8 cellular contexts compared by ENCODE assay signal in the genomic region with DNA sequence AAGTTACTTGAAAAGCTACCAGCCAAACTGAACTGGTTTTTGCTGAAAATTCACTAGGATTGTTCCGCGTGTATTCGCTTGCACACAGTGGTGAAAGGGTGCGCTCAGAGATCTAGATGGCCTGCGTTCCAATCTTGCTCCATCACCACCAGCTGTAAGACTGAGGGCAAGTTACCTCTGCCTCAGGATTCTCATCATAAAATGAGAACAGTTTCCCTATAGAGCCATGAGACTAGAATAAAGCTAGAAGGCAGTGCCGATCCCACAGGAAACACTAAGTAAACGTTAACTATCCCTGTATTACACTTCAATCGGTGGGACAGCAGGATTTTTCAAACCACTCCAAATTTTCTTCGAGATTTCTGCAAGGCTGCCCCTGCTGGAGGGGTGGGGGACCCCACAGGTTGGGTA. TPM values are rescaled to one million over a fixed set of nuclear protein-coding genes. Genes with fewer than 3 reads are reported as not detected.
DNase-seq lines count a peak whose midpoint lies in the region; ATAC-seq and TF ChIP-seq lines count a peak whose summit lies in the region.

No MANE protein-coding gene starts in this region.

- H3K27me3 ChIP-seq in WERI-Rb-1 (ENCODE audit: insufficient read depth, low read depth, severe bottlenecking): no peaks in the 10 kb centered on the region
- H3K27me3 ChIP-seq in hepatocyte: no peaks in the 10 kb centered on the region

- H3K36me3 ChIP-seq in WERI-Rb-1 (peaks cover 23% of the 10 kb centered on the region), hepatocyte (replicated peaks; ENCODE audit: insufficient read depth, low read depth) (no peaks in the 10 kb centered on the region)

- H3K9me3 Mint-ChIP-seq in activated CD4-positive, alpha-beta T cell treated with anti-CD3 and anti-CD28 coated beads for 36 hours (ENCODE audit: low read depth): no peaks in the 10 kb centered on the region
- no peaks in the 10 kb centered on the region for H3K9me3 Mint-ChIP-seq in stimulated activated effector memory CD8-positive, alpha-beta T cell treated with anti-CD3 and anti-CD28 coated beads, Interleukin-12 subunit alpha, Interleukin-12 subunit beta, amount 100 ng/mL, for 72 hours

- no peak for ATAC-seq in activated CD4-positive, alpha-beta T cell treated with anti-CD3 and anti-CD28 coated beads for 36 hours
- no peak for ATAC-seq in stimulated activated effector memory CD8-positive, alpha-beta T cell treated with anti-CD3 and anti-CD28 coated beads, Interleukin-12 subunit alpha, Interleukin-12 subunit beta, amount 100 ng/mL, for 72 hours

- H3K27ac ChIP-seq in WERI-Rb-1 (peak overlapping the region; percentile 96), hepatocyte (peak overlapping the region; percentile 95)

- H3K4me1 Mint-ChIP-seq in activated CD4-positive, alpha-beta T cell treated with anti-CD3 and anti-CD28 coated beads for 36 hours: peaks cover 18% of the 10 kb centered on the region
- peaks cover 9% of the 10 kb centered on the region for H3K4me1 Mint-ChIP-seq in stimulated activated effector memory CD8-positive, alpha-beta T cell treated with anti-CD3 and anti-CD28 coated beads, Interleukin-12 subunit alpha, Interleukin-12 subunit beta, amount 100 ng/mL, for 72 hours

- CTCF ChIA-PET in activated CD4-positive, alpha-beta T cell treated with anti-CD3 and anti-CD28 coated beads for 36 hours (lab: Charles Lee): interaction anchor here (1.0 to 3.8 kb wide), 5 partner anchors 10 to 212 kb away, joined by 3 to 33 read pairs (median 5); no protein-coding TSS in a partner anchor

- peak overlapping the region; percentile 90 for H3K4me3 Mint-ChIP-seq in activated CD4-positive, alpha-beta T cell treated with anti-CD3 and anti-CD28 coated beads for 36 hours
- peak overlapping the region; percentile 80 for H3K4me3 Mint-ChIP-seq in stimulated activated effector memory CD8-positive, alpha-beta T cell treated with anti-CD3 and anti-CD28 coated beads, Interleukin-12 subunit alpha, Interleukin-12 subunit beta, amount 100 ng/mL, for 72 hours

- peak overlapping the region; percentile 75 for H3K4me3 ChIP-seq in WERI-Rb-1 (ENCODE audit: low read depth, low read length)
- H3K4me3 ChIP-seq in hepatocyte: peak overlapping the region; percentile 86

- no peak for TF ChIP-seq CTCF in WERI-Rb-1 (IDR thresholded peaks at IDR 0.05; ENCODE audit: low read depth, low read length)
- TF ChIP-seq CTCF in hepatocyte (IDR thresholded peaks at IDR 0.05; ENCODE audit: poor library complexity): no peak

- POLR2A ChIA-PET in activated CD4-positive, alpha-beta T cell treated with anti-CD3 and anti-CD28 coated beads for 36 hours (lab: Charles Lee): interaction anchor here (1.0 to 1.9 kb wide), 6 partner anchors 10 to 375 kb away, joined by 3 to 8 read pairs (median 4); a partner anchor contains a TSS

- no peaks in the 10 kb centered on the region for H3K9me3 ChIP-seq in WERI-Rb-1 (ENCODE audit: severe bottlenecking)
- H3K9me3 ChIP-seq in hepatocyte (ENCODE audit: low read depth): no peaks in the 10 kb centered on the region

- no peaks in the 10 kb centered on the region for H3K27me3 Mint-ChIP-seq in activated CD4-positive, alpha-beta T cell treated with anti-CD3 and anti-CD28 coated beads for 36 hours

- intact Hi-C loops in activated CD4-positive, alpha-beta T cell treated with anti-CD3 and anti-CD28 coated beads for 36 hours (cut with DNase I, micrococcal nuclease): loop anchor here in 1 of 2 experiments (10.0 kb wide), 1 partner anchor 1472 kb away; a partner anchor contains a TSS
- intact Hi-C loops in posterior vena cava (cut with DNase I): no loop called here

- peak overlapping the region; percentile 83 for H2AFZ ChIP-seq in hepatocyte

- no peak for DNase-seq in activated CD4-positive, alpha-beta T cell treated with anti-CD3 and anti-CD28 coated beads for 36 hours
- no peak for DNase-seq in activated CD4-positive, alpha-beta T cell treated with anti-CD3 and anti-CD28 coated beads for 4 hours
- no peak for DNase-seq in WERI-Rb-1
- peak; percentile 16 for DNase-seq in hepatocyte (ENCODE audit: low spot score)
- DNase-seq in stimulated activated effector memory CD8-positive, alpha-beta T cell treated with anti-CD3 and anti-CD28 coated beads, Interleukin-12 subunit alpha, Interleukin-12 subunit beta, amount 100 ng/mL, for 72 hours (ENCODE audit: low spot score in 2 of 2): no peak
- no peak for DNase-seq in superior temporal gyrus (ENCODE audit: extremely low spot score)
- no peak for DNase-seq in H4 (ENCODE audit: low spot score)
- DNase-seq in posterior vena cava (ENCODE audit: low spot score): no peak

- H3K4me2 ChIP-seq in hepatocyte: peak overlapping the region; percentile 92

- peaks cover 51% of the 10 kb centered on the region for H3K79me2 ChIP-seq in hepatocyte

- 30% methylated on average over 9 of the region's 9 CpGs for WGBS in hepatocyte (ENCODE audit: low lambda C conversion rate, missing lambda C conversion rate)

- H3K36me3 Mint-ChIP-seq in activated CD4-positive, alpha-beta T cell treated with anti-CD3 and anti-CD28 coated beads for 36 hours (ENCODE audit: low read depth): peaks cover 12% of the 10 kb centered on the region
- peaks cover 12% of the 10 kb centered on the region for H3K36me3 Mint-ChIP-seq in stimulated activated effector memory CD8-positive, alpha-beta T cell treated with anti-CD3 and anti-CD28 coated beads, Interleukin-12 subunit alpha, Interleukin-12 subunit beta, amount 100 ng/mL, for 72 hours

- H3K4me1 ChIP-seq in hepatocyte (ENCODE audit: insufficient read depth): peaks cover 21% of the 10 kb centered on the region

- H3K27ac Mint-ChIP-seq in activated CD4-positive, alpha-beta T cell treated with anti-CD3 and anti-CD28 coated beads for 36 hours: peak overlapping the region; percentile 91
- H3K27ac Mint-ChIP-seq in stimulated activated effector memory CD8-positive, alpha-beta T cell treated with anti-CD3 and anti-CD28 coated beads, Interleukin-12 subunit alpha, Interleukin-12 subunit beta, amount 100 ng/mL, for 72 hours: peak overlapping the region; percentile 86

- no peaks in the 10 kb centered on the region for H3K9me2 ChIP-seq in hepatocyte (replicated peaks; ENCODE audit: insufficient read depth)

- H4K20me1 ChIP-seq in hepatocyte (ENCODE audit: insufficient read depth, poor library complexity, severe bottlenecking): peaks cover 5% of the 10 kb centered on the region

RNA-seq across cellular contexts. Expression of a gene that starts 0.8 kb away (rescaled TPM):
- 100 to 1,000 TPM; 183 to 189 TPM for total RNA-seq in activated CD4-positive, alpha-beta T cell treated with anti-CD3 and anti-CD28 coated beads for 36 hours
- total RNA-seq in hepatocyte (124 and 142 TPM in 2 replicates), posterior vena cava (10 to 100 TPM; 35.1 to 43.1 TPM)
- 74.3 and 81.1 TPM in 2 replicates for polyA plus RNA-seq in hepatocyte
- 154 and 162 TPM in 2 replicates for total RNA-seq in H4 (2014; rRNA removed; shearing (Covaris generic))
